Comparison of ENCODE assay signal across 25 cellular contexts in the genomic region with DNA sequence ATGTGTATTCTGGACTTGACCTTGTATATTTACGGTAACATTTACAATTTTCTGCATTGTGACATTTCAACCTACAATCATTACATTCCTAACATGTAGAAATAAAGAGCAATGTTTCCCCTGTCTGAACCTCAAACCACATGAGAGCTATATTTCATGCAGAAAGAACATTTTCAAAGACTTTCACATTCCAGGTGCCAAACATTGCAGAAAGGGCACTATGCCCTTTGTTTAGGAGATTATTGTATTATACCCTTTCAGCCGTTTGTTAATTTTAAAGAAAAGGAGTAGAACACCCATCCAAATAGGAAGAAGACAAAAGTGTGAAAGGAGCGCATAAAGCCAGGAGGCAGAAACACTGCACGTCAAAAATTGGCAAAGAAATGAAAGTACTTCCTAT.
DNase-seq lines count a peak whose midpoint lies in the region; ATAC-seq, FAIRE-seq and TF ChIP-seq lines count a peak whose summit lies in the region.
"Had no signal": no experiment of that assay in that cellular context is flagged by ENCODE, and none has a peak within 500 bp of the region (broad histone marks: within the 10 kb centered on the region; RNA-seq: fewer than 3 reads in every experiment).

No MANE protein-coding gene starts in this region.

- no peak for ATAC-seq in GM18519 (IDR thresholded peaks at IDR 0.05; ENCODE audit: low FRiP score, unreplicated experiment)
- ATAC-seq: HCT116, K562 had no signal

- H3K4me1 Mint-ChIP-seq in HFFc6 (ENCODE audit: low read depth) = peaks cover 10% of the 10 kb centered on the region
- no peaks in the 10 kb centered on the region for H3K4me1 Mint-ChIP-seq in activated CD4-positive, alpha-beta T cell treated with anti-CD3 and anti-CD28 coated beads, Interleukin-2, amount 10 ng/mL, durations not matched to agents 7 days and 5 days
- H3K4me1 Mint-ChIP-seq: CD4-positive, alpha-beta memory T cell had no signal

- CTCF ChIA-PET in activated CD4-positive, alpha-beta T cell treated with anti-CD3 and anti-CD28 coated beads, Interleukin-2, amount 10 ng/mL, durations not matched to agents 7 days and 5 days (lab: Charles Lee) = no interaction called here

- DNase-seq in HFFc6 (no peak), SW480 (ENCODE audit: low spot score) (peak; percentile 27), choroid plexus epithelial cell (ENCODE audit: low read depth) (peak; percentile 25), frontal cortex (ENCODE audit: low spot score in 2 of 2) (no peak), NCI-H2171 treated with DMSO at 0.1 percent for 48 hours (lab: John Stamatoyannopoulos, UW) (no peak)
- no peak for DNase-seq in activated CD4-positive, alpha-beta T cell treated with anti-CD3 and anti-CD28 coated beads, Interleukin-2, amount 10 ng/mL, durations not matched to agents 7 days and 5 days
- DNase-seq: AML-193; C1 segment of cervical spinal cord; CD4-positive, alpha-beta memory T cell; COR-L47; DMS53; NCI-H1105 treated with DMSO at 0.1 percent for 48 hours; NCI-H1694 treated with DMSO at 0.1 percent for 48 hours; NCI-H2081 treated with DMSO at 0.1 percent for 48 hours; NCI-H2171; NCI-H345; NCI-H510A treated with DMSO at 0.1 percent for 48 hours; NCI-H748 treated with DMSO at 0.1 percent for 48 hours; SIG-M5 had no signal

- peak overlapping the region; percentile 18; the same call in 1 of the 2 replicates for H3K4me3 Mint-ChIP-seq in HFFc6
- H3K4me3 Mint-ChIP-seq in activated CD4-positive, alpha-beta T cell treated with anti-CD3 and anti-CD28 coated beads, Interleukin-2, amount 10 ng/mL, durations not matched to agents 7 days and 5 days = no peak overlapping the region

- FAIRE-seq in frontal cortex (lab: Jason Lieb, UNC) = no peak
- FAIRE-seq: H1, K562, RCC 7860 had no signal

- TF ChIP-seq CTCF in HFFc6 (IDR thresholded peaks at IDR 0.05) (no peak), choroid plexus epithelial cell (conservative IDR thresholded peaks at IDR 0.05; ENCODE audit: low read depth, low read length) (no peak)

- H3K27me3 Mint-ChIP-seq in HFFc6 (ENCODE audit: insufficient read depth) = no peaks in the 10 kb centered on the region
- H3K27me3 Mint-ChIP-seq in activated CD4-positive, alpha-beta T cell treated with anti-CD3 and anti-CD28 coated beads, Interleukin-2, amount 10 ng/mL, durations not matched to agents 7 days and 5 days = no peaks in the 10 kb centered on the region

- no peak overlapping the region for H3K27ac Mint-ChIP-seq in HFFc6
- H3K27ac Mint-ChIP-seq in activated CD4-positive, alpha-beta T cell treated with anti-CD3 and anti-CD28 coated beads, Interleukin-2, amount 10 ng/mL, durations not matched to agents 7 days and 5 days = no peak overlapping the region
- H3K27ac Mint-ChIP-seq: CD4-positive, alpha-beta memory T cell had no signal

- H3K36me3 Mint-ChIP-seq in HFFc6 (ENCODE audit: low read depth) = no peaks in the 10 kb centered on the region
- no peaks in the 10 kb centered on the region for H3K36me3 Mint-ChIP-seq in activated CD4-positive, alpha-beta T cell treated with anti-CD3 and anti-CD28 coated beads, Interleukin-2, amount 10 ng/mL, durations not matched to agents 7 days and 5 days (ENCODE audit: low read depth)
- H3K36me3 Mint-ChIP-seq: CD4-positive, alpha-beta memory T cell had no signal

- no peak overlapping the region for H3K4me3 ChIP-seq in choroid plexus epithelial cell (ENCODE audit: low read depth, low read length)
- H3K4me3 ChIP-seq: K562, SK-N-MC had no signal

- POLR2A ChIA-PET in activated CD4-positive, alpha-beta T cell treated with anti-CD3 and anti-CD28 coated beads, Interleukin-2, amount 10 ng/mL, durations not matched to agents 7 days and 5 days (lab: Charles Lee) = no interaction called here

- H3K9me3 Mint-ChIP-seq in HFFc6 = no peaks in the 10 kb centered on the region
- no peaks in the 10 kb centered on the region for H3K9me3 Mint-ChIP-seq in activated CD4-positive, alpha-beta T cell treated with anti-CD3 and anti-CD28 coated beads, Interleukin-2, amount 10 ng/mL, durations not matched to agents 7 days and 5 days

Comparison
In these comparisons a context has a peak if more than half of its experiments do, and no peak if none do; other contexts are left out.
1. DNase-seq: peak in SW480 (single experiment) and choroid plexus epithelial cell (single experiment); none in HFFc6 (single experiment), frontal cortex (0 of 2), NCI-H2171 treated with DMSO at 0.1 percent for 48 hours (single experiment) and activated CD4-positive, alpha-beta T cell treated with anti-CD3 and anti-CD28 coated beads, Interleukin-2, amount 10 ng/mL, durations not matched to agents 7 days and 5 days (single experiment).